Comparison of ENCODE assay signal across 8 cellular contexts in the genomic region with DNA sequence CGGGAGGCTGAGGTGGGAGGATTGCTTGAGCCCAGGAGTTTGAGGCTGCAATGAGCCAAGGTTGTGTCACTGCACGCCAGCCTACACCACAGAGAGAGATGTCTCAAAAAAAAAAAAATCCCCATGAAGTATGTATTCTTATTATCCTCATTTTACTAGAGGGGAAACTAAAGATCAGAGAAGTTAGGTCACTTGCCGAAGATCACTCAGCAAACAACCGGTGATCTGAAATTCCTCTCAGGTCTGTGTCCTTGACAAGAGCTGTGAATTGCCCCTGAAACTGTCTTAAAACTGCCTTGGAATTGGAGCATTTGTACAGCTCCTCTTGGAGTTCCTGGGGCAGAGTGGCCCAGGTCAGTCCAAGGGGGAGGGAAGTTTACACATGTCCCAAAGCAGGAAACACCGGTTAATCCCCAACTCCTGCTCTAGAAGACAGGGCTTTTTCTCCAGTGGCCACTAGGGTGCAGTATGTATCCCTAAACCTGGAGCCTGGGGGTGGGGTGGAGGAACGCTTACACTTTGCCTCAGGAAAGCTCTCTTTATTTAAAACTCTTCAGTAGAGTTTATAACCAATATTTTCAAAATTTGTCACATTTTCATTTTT. TPM values are rescaled to one million over a fixed set of nuclear protein-coding genes. Genes with fewer than 3 reads are reported as not detected.
DNase-seq lines count a peak whose midpoint lies in the region; ATAC-seq, FAIRE-seq and TF ChIP-seq lines count a peak whose summit lies in the region.

No MANE protein-coding gene starts in this region.

- H3K9me3 ChIP-seq in body of pancreas (no peaks in the 10 kb centered on the region), iPS DF 6.9 (ENCODE audit: control insufficient read depth, insufficient read depth, low read length) (no peaks in the 10 kb centered on the region), skeletal muscle tissue (ENCODE audit: control insufficient read depth in 3 of 3, low read length in 3 of 3) (no peaks in the 10 kb centered on the region)

- H3K9ac ChIP-seq in skeletal muscle tissue (ENCODE audit: low read depth in 1 of 3, low read length in 3 of 3): peak overlapping the region in 2 of 3 donors; percentile 3 to 40

- H3K27ac ChIP-seq in body of pancreas: peak overlapping the region in 1 of 4 donors; percentile 26
- no peak overlapping the region for H3K27ac ChIP-seq in iPS DF 6.9 (ENCODE audit: low read length)
- no peak overlapping the region for H3K27ac ChIP-seq in skeletal muscle tissue (ENCODE audit: low read depth, low read length)

- FAIRE-seq in TTC549 (lab: Jason Lieb, UNC): peak; percentile 59

- DNase-seq in COR-L47 (lab: John Stamatoyannopoulos, UW) (peak; percentile 52), NCI-H146 (lab: John Stamatoyannopoulos, UW) (peak; percentile 73), body of pancreas (peak; percentile 80 to 86 (median 82)), iPS DF 6.9 (ENCODE audit: low read depth, low spot score) (peak; percentile 60), GOT3 (lab: John Stamatoyannopoulos, UW) (no peak)

- TF ChIP-seq CTCF in body of pancreas (IDR thresholded peaks at IDR 0.05): peak; percentile 71 to 87 (median 83)

- 59 to 62% methylated on average over 6 of the region's 6 CpGs for WGBS in body of pancreas, 2 donors
- WGBS in iPS DF 6.9 (ENCODE audit: insufficient coverage, insufficient read length): no CpG with 5 or more reads among the region's 6 CpGs

- H3K4me1 ChIP-seq in body of pancreas: peaks cover 6% of the 10 kb centered on the region
- no peaks in the 10 kb centered on the region; the same call in 1 of the 2 replicates for H3K4me1 ChIP-seq in iPS DF 6.9 (ENCODE audit: control insufficient read depth, insufficient read depth, low read length)
- H3K4me1 ChIP-seq in skeletal muscle tissue (ENCODE audit: control insufficient read depth in 3 of 3, insufficient read depth in 3 of 3, low read length in 3 of 3): peaks cover 5 to 20% (median 18%) of the 10 kb centered on the region in 3 donors

- ATAC-seq in GM21786 (IDR thresholded peaks at IDR 0.05; ENCODE audit: unreplicated experiment) (peak; percentile 68), body of pancreas (peak; percentile 93)

- H3K4me3 ChIP-seq in body of pancreas (no peak overlapping the region), iPS DF 6.9 (ENCODE audit: low read length) (no peak overlapping the region), skeletal muscle tissue (ENCODE audit: low read length in 3 of 3) (peak overlapping the region in 2 of 3 donors; percentile 24 to 49)

- TF ChIP-seq POLR2A in body of pancreas (IDR thresholded peaks at IDR 0.05): no peak

- intact Hi-C loops in body of pancreas (cut with DNase I): loop anchor here (10.0 kb wide), 1 partner anchor 90 kb away; no protein-coding TSS in a partner anchor

- H3K27me3 ChIP-seq in body of pancreas (no peaks in the 10 kb centered on the region), iPS DF 6.9 (ENCODE audit: control insufficient read depth, insufficient read depth, low read length) (no peaks in the 10 kb centered on the region), skeletal muscle tissue (ENCODE audit: control insufficient read depth in 3 of 3, insufficient read depth in 3 of 3, low read length in 3 of 3) (no peaks in the 10 kb centered on the region)

- H3K36me3 ChIP-seq in body of pancreas (replicated peaks in 1 of 2; ENCODE audit: insufficient read depth in 1 of 2, low read depth in 2 of 2) (peaks cover 0 to 13% of the 10 kb centered on the region in 2 donors), iPS DF 6.9 (ENCODE audit: control insufficient read depth, insufficient read depth, low read length) (0 out of 2 replicates have a peak, but pooled peaks cover 3% of the 10 kb centered on the region), skeletal muscle tissue (ENCODE audit: control insufficient read depth in 3 of 3, insufficient read depth in 3 of 3, low read length in 3 of 3) (peaks cover 25 to 27% (median 26%) of the 10 kb centered on the region in 3 donors)

RNA-seq across cellular contexts. Expression of gene AQP7, which starts 27.6 kb away (rescaled TPM):
- 10 to 100 TPM in 1 of 2 donors, 1 to 10 TPM in 1; 4.2 to 29.7 TPM for total RNA-seq in body of pancreas
- total RNA-seq in skeletal muscle tissue: 6.3 TPM

Comparison
In these comparisons a context has a peak if more than half of its experiments do, and no peak if none do; other contexts are left out.
1. H3K4me3 ChIP-seq: peak in skeletal muscle tissue (2 of 3); none in body of pancreas (0 of 2) and iPS DF 6.9 (single experiment).